Comparison of ENCODE assay signal across 7 cellular contexts in the genomic region with DNA sequence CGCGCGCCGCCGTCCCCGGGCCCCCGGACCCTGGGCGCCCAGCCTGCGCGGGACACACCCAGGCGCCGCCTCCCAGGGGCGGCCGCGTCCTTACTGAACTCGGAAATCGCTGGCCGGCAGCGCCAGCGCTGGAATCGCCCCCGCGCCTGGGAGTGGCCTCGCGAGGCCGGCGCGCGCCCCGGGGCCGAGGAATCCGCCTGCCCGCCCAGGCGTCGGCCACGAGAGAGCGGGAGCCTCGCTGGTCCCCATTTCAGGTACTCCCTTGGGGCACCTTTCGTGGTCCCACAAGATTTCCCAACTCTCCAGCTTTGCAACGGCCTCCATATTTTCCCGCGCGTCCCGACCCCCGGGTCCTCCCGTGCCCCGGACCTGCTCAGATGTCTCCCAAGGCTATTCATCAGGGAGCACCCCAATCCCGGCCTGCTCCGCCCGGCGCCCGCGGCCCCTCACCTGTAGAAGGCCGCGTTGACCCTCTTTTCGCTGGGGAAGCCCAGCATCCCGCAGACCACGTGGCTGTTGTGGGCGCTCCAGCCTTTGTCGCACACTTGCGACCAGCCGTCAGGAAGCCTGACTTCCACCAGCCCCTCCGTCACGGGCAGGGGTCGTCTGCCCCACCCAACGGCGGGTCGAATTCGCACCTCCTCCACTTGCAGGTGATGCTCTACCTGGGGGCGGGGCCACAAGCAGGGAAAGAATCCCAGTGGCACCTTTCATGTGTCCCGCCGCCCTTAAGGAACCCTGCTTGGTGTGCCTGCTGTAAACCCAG. TPM values are rescaled to one million over a fixed set of nuclear protein-coding genes. Genes with fewer than 3 reads are reported as not detected.
DNase-seq lines count a peak whose midpoint lies in the region; ATAC-seq and TF ChIP-seq lines count a peak whose summit lies in the region.

No MANE protein-coding gene starts in this region.

- peaks cover 22% of the 10 kb centered on the region for H3K36me3 Mint-ChIP-seq in HFFc6 (ENCODE audit: low read depth)

- no peaks in the 10 kb centered on the region for H3K36me3 ChIP-seq in lung (ENCODE audit: control insufficient read depth in 2 of 2, insufficient read depth in 2 of 2, low read length in 2 of 2)
- H3K36me3 ChIP-seq in transverse colon = no peaks in the 10 kb centered on the region

- DNase-seq in GF-D8 (lab: John Stamatoyannopoulos, UW) (peak; percentile 28), HFFc6 (no peak), RKO (ENCODE audit: low spot score) (peak; percentile 82), dermis blood vessel endothelial cell (peak; percentile 47), lung (ENCODE audit: low spot score) (peak; percentile 50), transverse colon (peak; percentile 75), A172 (ENCODE audit: low spot score) (no peak)

- no peak for TF ChIP-seq EP300 in transverse colon (IDR thresholded peaks at IDR 0.05; ENCODE audit: low read depth)

- WGBS in lung, 2 donors = 1% methylated on average over 70 to 72 of the region's 72 CpGs
- 1% methylated on average over 28 of the region's 72 CpGs; no CpG with 5 or more reads in 1 of the 2 donors for WGBS in transverse colon (ENCODE audit: low coverage in 1 of 2), 2 donors

- H3K4me3 ChIP-seq in lung = peak overlapping the region; percentile 63
- peak overlapping the region; percentile 18 to 63 (median 46) for H3K4me3 ChIP-seq in transverse colon

- ATAC-seq in lung (ENCODE audit: insufficient read depth, low FRiP score) = peak; percentile 86

- peaks cover 2 to 11% of the 10 kb centered on the region in 2 donors for H3K4me1 ChIP-seq in lung (ENCODE audit: control insufficient read depth in 2 of 2, insufficient read depth in 2 of 2, low read length in 2 of 2)
- H3K4me1 ChIP-seq in transverse colon = peaks cover 8 to 27% (median 14%) of the 10 kb centered on the region in 4 donors

- H3K27me3 ChIP-seq in lung (ENCODE audit: control insufficient read depth, insufficient read depth) (no peaks in the 10 kb centered on the region), transverse colon (no peaks in the 10 kb centered on the region)

- no peak for TF ChIP-seq POLR2A in transverse colon (IDR thresholded peaks at IDR 0.05)

- no peak for TF ChIP-seq CTCF in HFFc6 (IDR thresholded peaks at IDR 0.05)
- TF ChIP-seq CTCF in lung (IDR thresholded peaks at IDR 0.05; ENCODE audit: control extremely low read depth, extremely low read depth) = no peak
- no peak for TF ChIP-seq CTCF in transverse colon (IDR thresholded peaks at IDR 0.05)

- H3K9me3 ChIP-seq in lung (ENCODE audit: control insufficient read depth in 2 of 2, insufficient read depth in 1 of 2, low read length in 1 of 2) = no peaks in the 10 kb centered on the region
- H3K9me3 ChIP-seq in transverse colon = no peaks in the 10 kb centered on the region

- H3K27ac ChIP-seq in lung (ENCODE audit: low read depth in 1 of 2, low read length in 1 of 2) = peak overlapping the region; percentile 6 to 47
- peak overlapping the region; percentile 62 to 74 (median 72) for H3K27ac ChIP-seq in transverse colon

- H3K4me1 Mint-ChIP-seq in HFFc6 (ENCODE audit: low read depth) = peaks cover 50% of the 10 kb centered on the region

- intact Hi-C loops in transverse colon (cut with DNase I; ENCODE audit: low total_unique reads) = no loop called here

- H3K27me3 Mint-ChIP-seq in HFFc6 (ENCODE audit: insufficient read depth) = peaks cover 5% of the 10 kb centered on the region

- in situ Hi-C loops in transverse colon (cut with MboI; ENCODE audit: low pct_ligation_motif_present in 1 of 4, low pct_unique_long_range_greater_than_20kb in 1 of 4, low sequenced_read_pairs in 3 of 4) = no loop called here

- H3K9me3 Mint-ChIP-seq in HFFc6 = no peaks in the 10 kb centered on the region

- H3K4me3 Mint-ChIP-seq in HFFc6 = peak overlapping the region; percentile 73

- H3K27ac Mint-ChIP-seq in HFFc6 = peak overlapping the region; percentile 58

RNA-seq across cellular contexts. Expression of a gene that starts 4.6 kb away (rescaled TPM):
- 10 to 100 TPM; 59.4 to 76.5 (median 64.1) TPM for total RNA-seq in HFFc6 (2021; fragmentation: NEBNext Ultra II Directional; extraction: Animal tissue kit (Norgen Biotek cat#: 25700))
- 0.85 and 1.7 TPM in 2 replicates for total RNA-seq in dermis blood vessel endothelial cell
- 10 to 100 TPM in 1 of 2 donors, 1 to 10 TPM in 1; 5.9 to 11.1 TPM for total RNA-seq in lung
- 1 to 10 TPM; 2.9 to 7.3 TPM for polyA plus RNA-seq in lung
- total RNA-seq in transverse colon = 1 to 10 TPM; 1.6 to 4.1 (median 3.0) TPM
- total RNA-seq in A172 (2014; rRNA removed; shearing (Covaris generic)) = 3.2 TPM in 2 replicates

RNA-seq across cellular contexts. Expression of a gene that starts 5.4 kb away (rescaled TPM):
- total RNA-seq in HFFc6 (2021; fragmentation: NEBNext Ultra II Directional; extraction: Animal tissue kit (Norgen Biotek cat#: 25700)) = 10 to 100 TPM; 17.3 to 38.4 (median 31.5) TPM
- total RNA-seq in dermis blood vessel endothelial cell (20.8 and 21.5 TPM in 2 replicates), lung (10 to 100 TPM; 17.7 to 34.5 TPM), transverse colon (10 to 100 TPM; 14.7 to 21.3 (median 20.1) TPM)
- polyA plus RNA-seq in lung = 10 to 100 TPM; 18.6 to 37.3 TPM
- total RNA-seq in A172 (2014; rRNA removed; shearing (Covaris generic)) = 17.3 and 24.8 TPM in 2 replicates

RNA-seq across cellular contexts. Expression of a gene that starts 19.4 kb away (rescaled TPM):
- 10 to 100 TPM; 29.7 to 43.3 (median 33.6) TPM for total RNA-seq in HFFc6 (2021; fragmentation: NEBNext Ultra II Directional; extraction: Animal tissue kit (Norgen Biotek cat#: 25700))
- total RNA-seq in dermis blood vessel endothelial cell (50.9 and 51.8 TPM in 2 replicates), lung (10 to 100 TPM; 26.6 to 32.4 TPM), transverse colon (10 to 100 TPM in 3 of 4 donors, 1 to 10 TPM in 1; 8.6 to 29.6 (median 21.0) TPM)
- 10 to 100 TPM; 30.7 to 42.1 TPM for polyA plus RNA-seq in lung
- total RNA-seq in A172 (2014; rRNA removed; shearing (Covaris generic)) = 58.0 and 70.3 TPM in 2 replicates

RNA-seq across cellular contexts. Expression of a gene that starts 19.6 kb away (rescaled TPM):
- total RNA-seq in HFFc6 (2021; fragmentation: NEBNext Ultra II Directional; extraction: Animal tissue kit (Norgen Biotek cat#: 25700)) = 100 to 1,000 TPM in 2 of 6 experiments, 10 to 100 TPM in 4; 81.0 to 119 (median 94.6) TPM
- 87.2 and 127 TPM in 2 replicates for total RNA-seq in dermis blood vessel endothelial cell
- total RNA-seq in lung = 100 to 1,000 TPM in 1 of 2 donors, 10 to 100 TPM in 1; 65.6 to 102 TPM
- polyA plus RNA-seq in lung = 100 to 1,000 TPM; 156 to 185 TPM
- total RNA-seq in transverse colon = 100 to 1,000 TPM; 164 to 264 (median 189) TPM
- 150 and 194 TPM in 2 replicates for total RNA-seq in A172 (2014; rRNA removed; shearing (Covaris generic))

RNA-seq across cellular contexts. Expression of a gene that starts 23.1 kb away (rescaled TPM):
- under 1 TPM in 2 of 6 experiments, not detected in 4; 0.14 to 0.40 TPM for total RNA-seq in HFFc6 (2021; fragmentation: NEBNext Ultra II Directional; extraction: Animal tissue kit (Norgen Biotek cat#: 25700))
- total RNA-seq in dermis blood vessel endothelial cell (not detected in 2 replicates), lung (under 1 TPM in 1 of 2 donors, not detected in 1; 0.34 TPM), transverse colon (100 to 1,000 TPM in 1 of 4 donors, 10 to 100 TPM in 3; 32.4 to 194 (median 53.1) TPM)
- polyA plus RNA-seq in lung = under 1 TPM; 0.12 to 0.17 TPM
- 0.17 TPM in 1 of 2 replicates, not detected in the other for total RNA-seq in A172 (2014; rRNA removed; shearing (Covaris generic))

Comparison
In these comparisons a context has a peak if more than half of its experiments do, and no peak if none do; other contexts are left out.
1. DNase-seq: peak in GF-D8 (single experiment), RKO (single experiment), dermis blood vessel endothelial cell (single experiment), lung (single experiment) and transverse colon (single experiment); none in HFFc6 (single experiment) and A172 (single experiment).
2. RNA of a gene that starts 4.6 kb away (total RNA-seq): 59.4 to 76.5 TPM in HFFc6; 5.9 to 11.1 TPM in lung, 1.6 to 4.1 TPM in transverse colon, 3.2 TPM in A172 and 0.85 to 1.7 TPM in dermis blood vessel endothelial cell; every median in the first group is over 4 times any median in the second.